25 cellular contexts compared by ENCODE assay signal in genomic region chr5:139050432-139050831, GRCh38.
"Had no signal": no experiment of that assay in that cellular context is flagged by ENCODE, and none has a peak within 500 bp of the region (broad histone marks: within the 10 kb centered on the region; RNA-seq: fewer than 3 reads in every experiment).

No MANE protein-coding gene starts in this region.

- H3K27ac ChIP-seq: epithelial cell of prostate, gastroesophageal sphincter, hepatocyte, neutrophil, skin epidermis had no signal

- DNase-seq: activated CD4-positive, alpha-beta T cell treated with anti-CD3 and anti-CD28 coated beads for 1 hour; activated CD4-positive, alpha-beta T cell treated with anti-CD3 and anti-CD28 coated beads, Interleukin-2, amount 50 U/mL, for 1 hour; activated CD8-positive, alpha-beta T cell treated with anti-CD3 and anti-CD28 coated beads for 36 hours; activated T-cell treated with anti-CD3 and anti-CD28 coated beads, Interleukin-2, amount 50 U/mL, for 4 hours; effector CD4-positive, alpha-beta T cell; left cardiac atrium; left ventricle myocardium superior; mucosa of descending colon; retina; stimulated activated CD4-positive, alpha-beta T cell treated with anti-CD3 and anti-CD28 coated beads, Interleukin-4, amount 100 ng/mL, for 24 hours; stimulated activated naive CD8-positive, alpha-beta T cell treated with anti-CD3 and anti-CD28 coated beads, Interleukin-15, amount 100 ng/mL, for 72 hours; substantia nigra; T-helper 2 cell had no signal

- H3K4me3 ChIP-seq: gastroesophageal sphincter, hepatocyte, mucosa of descending colon, skin epidermis, vagina had no signal

- H3K9me3 ChIP-seq: gastroesophageal sphincter, mucosa of descending colon, neutrophil, vagina had no signal

- H3K36me3 ChIP-seq: neutrophil, vagina had no signal

- H3K27me3 ChIP-seq: gastroesophageal sphincter, hepatocyte, neutrophil, vagina had no signal

- ATAC-seq: activated CD8-positive, alpha-beta T cell treated with anti-CD3 and anti-CD28 coated beads for 36 hours; activated naive CD4-positive, alpha-beta T cell treated with anti-CD3 and anti-CD28 coated beads, Interleukin-2, amount 50 U/mL, for 72 hours; activated T-cell treated with anti-CD3 and anti-CD28 coated beads, Interleukin-2, amount 50 U/mL, for 4 hours; activated T-helper 17 cell treated with anti-CD3 and anti-CD28 coated beads, Interleukin-2, amount 50 U/mL, for 72 hours; gastroesophageal sphincter; left cardiac atrium; left ventricle myocardium superior; natural killer cell treated with Interleukin-12 subunit alpha and Interleukin-12 subunit beta and Interleukin-15 and Interleukin-18, amount 100 ng/mL, for 72 hours; sciatic nerve; stimulated activated effector memory CD8-positive, alpha-beta T cell treated with anti-CD3 and anti-CD28 coated beads, Interleukin-12 subunit alpha, Interleukin-12 subunit beta, amount 100 ng/mL, for 72 hours; stimulated activated naive CD8-positive, alpha-beta T cell treated with anti-CD3 and anti-CD28 coated beads, Interleukin-15, amount 100 ng/mL, for 72 hours; WTC11 had no signal
